In genomic region chr16:24755201-24755874, GRCh38 we compare ENCODE assay signal across 18 cellular contexts. TPM values are rescaled to one million over a fixed set of nuclear protein-coding genes. Genes with fewer than 3 reads are reported as not detected.
DNase-seq lines count a peak whose midpoint lies in the region; ATAC-seq, FAIRE-seq and TF ChIP-seq lines count a peak whose summit lies in the region.
"Had no signal": no experiment of that assay in that cellular context is flagged by ENCODE, and none has a peak within 500 bp of the region (broad histone marks: within the 10 kb centered on the region; RNA-seq: fewer than 3 reads in every experiment).

No MANE protein-coding gene starts in this region.

- peaks cover 14% of the 10 kb centered on the region for H3K36me3 Mint-ChIP-seq in activated CD8-positive, alpha-beta T cell treated with anti-CD3 and anti-CD28 coated beads for 36 hours (ENCODE audit: low read depth)
- peaks cover 2% of the 10 kb centered on the region for H3K36me3 Mint-ChIP-seq in activated CD8-positive, alpha-beta T cell treated with anti-CD3 and anti-CD28 coated beads, Interleukin-2, amount 10 ng/mL, durations not matched to agents 7 days and 5 days (ENCODE audit: low read depth)
- peaks cover 3% of the 10 kb centered on the region for H3K36me3 Mint-ChIP-seq in endodermal cell (ENCODE audit: low read depth)

- peaks cover 49% of the 10 kb centered on the region for H3K36me3 ChIP-seq in endodermal cell (ENCODE audit: control insufficient read depth, insufficient read depth, low read length)
- no peaks in the 10 kb centered on the region for H3K36me3 ChIP-seq in parathyroid adenoma (ENCODE audit: control insufficient read depth, insufficient read depth, low read length)

- no peak for TF ChIP-seq CTCF in activated CD8-positive, alpha-beta T cell treated with anti-CD3 and anti-CD28 coated beads for 36 hours (IDR thresholded peaks at IDR 0.05)
- TF ChIP-seq CTCF in endodermal cell (conservative IDR thresholded peaks at IDR 0.05) (no peak), parathyroid adenoma (IDR thresholded peaks at IDR 0.05) (no peak)

- peak; percentile 33 for FAIRE-seq in GM12892 (lab: Jason Lieb, UNC)
- FAIRE-seq: H54 had no signal

- CTCF ChIA-PET in activated CD8-positive, alpha-beta T cell treated with anti-CD3 and anti-CD28 coated beads for 36 hours (lab: Charles Lee), result interaction anchor here (1.1 to 1.6 kb wide), 3 partner anchors 13 to 251 kb away, joined by 3 to 6 read pairs (median 4); no protein-coding TSS in a partner anchor
- CTCF ChIA-PET in activated CD8-positive, alpha-beta T cell treated with anti-CD3 and anti-CD28 coated beads, Interleukin-2, amount 10 ng/mL, durations not matched to agents 7 days and 5 days (lab: Charles Lee), result no interaction called here

- H3K9me3 Mint-ChIP-seq in activated CD8-positive, alpha-beta T cell treated with anti-CD3 and anti-CD28 coated beads for 36 hours, result no peaks in the 10 kb centered on the region
- no peaks in the 10 kb centered on the region for H3K9me3 Mint-ChIP-seq in activated CD8-positive, alpha-beta T cell treated with anti-CD3 and anti-CD28 coated beads, Interleukin-2, amount 10 ng/mL, durations not matched to agents 7 days and 5 days (ENCODE audit: insufficient read depth)
- H3K9me3 Mint-ChIP-seq in endodermal cell, result no peaks in the 10 kb centered on the region
- H3K9me3 Mint-ChIP-seq: effector memory CD8-positive, alpha-beta T cell had no signal

- intact Hi-C loops in activated CD8-positive, alpha-beta T cell treated with anti-CD3 and anti-CD28 coated beads for 36 hours (cut with micrococcal nuclease), result no loop called here

- POLR2A ChIA-PET in activated CD8-positive, alpha-beta T cell treated with anti-CD3 and anti-CD28 coated beads for 36 hours (lab: Charles Lee), result interaction anchor here (0.9 kb wide), 1 partner anchor 45 kb away, joined by 3 read pairs; no protein-coding TSS in a partner anchor
- POLR2A ChIA-PET in activated CD8-positive, alpha-beta T cell treated with anti-CD3 and anti-CD28 coated beads, Interleukin-2, amount 10 ng/mL, durations not matched to agents 7 days and 5 days (lab: Charles Lee), result interaction anchor here (1.2 kb wide), 1 partner anchor 20 kb away, joined by 3 read pairs; no protein-coding TSS in a partner anchor

- H3K4me1 ChIP-seq in endodermal cell (ENCODE audit: control insufficient read depth, insufficient read depth, low read length), result no peaks in the 10 kb centered on the region
- peaks cover 16% of the 10 kb centered on the region for H3K4me1 ChIP-seq in parathyroid adenoma

- peak overlapping the region; percentile 63 for H3K27ac Mint-ChIP-seq in activated CD8-positive, alpha-beta T cell treated with anti-CD3 and anti-CD28 coated beads for 36 hours
- no peak overlapping the region for H3K27ac Mint-ChIP-seq in activated CD8-positive, alpha-beta T cell treated with anti-CD3 and anti-CD28 coated beads, Interleukin-2, amount 10 ng/mL, durations not matched to agents 7 days and 5 days
- H3K27ac Mint-ChIP-seq in endodermal cell, result peak overlapping the region; percentile 52

- H3K27ac ChIP-seq in endodermal cell (ENCODE audit: low read depth, low read length) (no peak overlapping the region), parathyroid adenoma (no peak overlapping the region)
- H3K27ac ChIP-seq: RWPE1, tibial nerve had no signal

- no peaks in the 10 kb centered on the region for H3K27me3 ChIP-seq in endodermal cell (ENCODE audit: control insufficient read depth, insufficient read depth, low read length, poor library complexity, severe bottlenecking)
- no peaks in the 10 kb centered on the region for H3K27me3 ChIP-seq in parathyroid adenoma (ENCODE audit: control insufficient read depth, insufficient read depth, low read length)
- H3K27me3 ChIP-seq: tibial nerve had no signal

- no peaks in the 10 kb centered on the region for H3K27me3 Mint-ChIP-seq in activated CD8-positive, alpha-beta T cell treated with anti-CD3 and anti-CD28 coated beads for 36 hours
- no peaks in the 10 kb centered on the region for H3K27me3 Mint-ChIP-seq in activated CD8-positive, alpha-beta T cell treated with anti-CD3 and anti-CD28 coated beads, Interleukin-2, amount 10 ng/mL, durations not matched to agents 7 days and 5 days (ENCODE audit: low read depth)
- no peaks in the 10 kb centered on the region for H3K27me3 Mint-ChIP-seq in endodermal cell (ENCODE audit: insufficient read depth)
- H3K27me3 Mint-ChIP-seq: effector memory CD8-positive, alpha-beta T cell had no signal

- H3K4me3 Mint-ChIP-seq in activated CD8-positive, alpha-beta T cell treated with anti-CD3 and anti-CD28 coated beads for 36 hours, result no peak overlapping the region
- no peak overlapping the region for H3K4me3 Mint-ChIP-seq in activated CD8-positive, alpha-beta T cell treated with anti-CD3 and anti-CD28 coated beads, Interleukin-2, amount 10 ng/mL, durations not matched to agents 7 days and 5 days
- no peak overlapping the region for H3K4me3 Mint-ChIP-seq in endodermal cell
- H3K4me3 Mint-ChIP-seq: effector memory CD8-positive, alpha-beta T cell had no signal

- TF ChIP-seq POLR2A in GM12892 (IDR thresholded peaks at IDR 0.05; ENCODE audit: low read depth, low read length), result no peak

- H3K9me3 ChIP-seq in endodermal cell (ENCODE audit: control insufficient read depth, low read length) (no peaks in the 10 kb centered on the region), parathyroid adenoma (ENCODE audit: control insufficient read depth, low read length) (no peaks in the 10 kb centered on the region)
- H3K9me3 ChIP-seq: tibial nerve had no signal

- H3K9ac ChIP-seq in endodermal cell (ENCODE audit: extremely low read depth, low read length, poor library complexity, severe bottlenecking), result no peak overlapping the region
- no peak overlapping the region for H3K9ac ChIP-seq in parathyroid adenoma

- peak overlapping the region; percentile 10 for H3K4me2 ChIP-seq in parathyroid adenoma (ENCODE audit: low read length)

- peaks cover 33% of the 10 kb centered on the region for H3K79me2 ChIP-seq in parathyroid adenoma

- H3K4me3 ChIP-seq in endodermal cell (ENCODE audit: low read length), result no peak overlapping the region
- H3K4me3 ChIP-seq in parathyroid adenoma (ENCODE audit: low read depth, low read length), result no peak overlapping the region
- H3K4me3 ChIP-seq: tibial nerve had no signal

- H2AFZ ChIP-seq in parathyroid adenoma, result no peak overlapping the region

- WGBS in endodermal cell (ENCODE audit: insufficient coverage in 1 of 2, insufficient read length in 1 of 2), 2 experiments, result 83 to 100% methylated on average over 3 of the region's 3 CpGs

- ATAC-seq in activated CD8-positive, alpha-beta T cell treated with anti-CD3 and anti-CD28 coated beads for 36 hours, result no peak
- no peak for ATAC-seq in activated CD8-positive, alpha-beta T cell treated with anti-CD3 and anti-CD28 coated beads, Interleukin-2, amount 10 ng/mL, durations not matched to agents 7 days and 5 days
- ATAC-seq: effector memory CD8-positive, alpha-beta T cell had no signal

- peaks cover 46% of the 10 kb centered on the region for H3K4me1 Mint-ChIP-seq in activated CD8-positive, alpha-beta T cell treated with anti-CD3 and anti-CD28 coated beads for 36 hours (ENCODE audit: low read depth)
- H3K4me1 Mint-ChIP-seq in activated CD8-positive, alpha-beta T cell treated with anti-CD3 and anti-CD28 coated beads, Interleukin-2, amount 10 ng/mL, durations not matched to agents 7 days and 5 days (ENCODE audit: low read depth), result peaks cover 10% of the 10 kb centered on the region
- H3K4me1 Mint-ChIP-seq in endodermal cell, result peaks cover 28% of the 10 kb centered on the region

- DNase-seq in activated CD8-positive, alpha-beta T cell treated with anti-CD3 and anti-CD28 coated beads for 36 hours, result no peak
- no peak for DNase-seq in activated CD8-positive, alpha-beta T cell treated with anti-CD3 and anti-CD28 coated beads, Interleukin-2, amount 10 ng/mL, durations not matched to agents 7 days and 5 days
- DNase-seq in GM12892 (ENCODE audit: insufficient read length) (no peak), endodermal cell (no peak), medulla oblongata (ENCODE audit: extremely low spot score) (no peak), UCSD-AML1 (lab: John Stamatoyannopoulos, UW; ENCODE audit: unreplicated experiment) (no peak)
- DNase-seq in stimulated activated CD4-positive, alpha-beta T cell treated with anti-CD3 and anti-CD28 coated beads, Interleukin-15, amount 100 ng/mL, for 24 hours, result no peak
- DNase-seq: activated CD4-positive, alpha-beta T cell treated with anti-CD3 and anti-CD28 coated beads, Interleukin-2, amount 50 U/mL, for 48 hours; amygdala; effector memory CD8-positive, alpha-beta T cell; head of caudate nucleus; mesenchymal stem cell; NCI-H1694 treated with DMSO at 0.1 percent for 48 hours; NCI-H446 had no signal

RNA-seq across cellular contexts. Expression of gene TNRC6A, which starts 25.9 kb away (rescaled TPM):
- 10 to 100 TPM; 27.7 to 28.9 TPM for total RNA-seq in activated CD8-positive, alpha-beta T cell treated with anti-CD3 and anti-CD28 coated beads for 36 hours
- 10 to 100 TPM; 28.8 to 28.9 TPM for total RNA-seq in activated CD8-positive, alpha-beta T cell treated with anti-CD3 and anti-CD28 coated beads, Interleukin-2, amount 10 ng/mL, durations not matched to agents 7 days and 5 days
- polyA plus RNA-seq in GM12892 (2012; ENCODE audit: missing spikeins), result 12.4 TPM
- 10 to 100 TPM; 81.5 to 84.7 TPM for total RNA-seq in endodermal cell
- polyA plus RNA-seq in endodermal cell (2013, experiment 1 of 2), result 48.8 TPM
- polyA plus RNA-seq in endodermal cell (2013, experiment 2 of 2), result 54.2 TPM
